Comparison of ENCODE assay signal across 13 cellular contexts in genomic region chr12:110108309-110109036, GRCh38. TPM values are rescaled to one million over a fixed set of nuclear protein-coding genes. Genes with fewer than 3 reads are reported as not detected.
DNase-seq lines count a peak whose midpoint lies in the region; ATAC-seq, FAIRE-seq and TF ChIP-seq lines count a peak whose summit lies in the region.
"Had no signal": no experiment of that assay in that cellular context is flagged by ENCODE, and none has a peak within 500 bp of the region (broad histone marks: within the 10 kb centered on the region; RNA-seq: fewer than 3 reads in every experiment).

No MANE protein-coding gene starts in this region.

- H3K36me3 ChIP-seq in Peyer's patch, result no peaks in the 10 kb centered on the region
- no peaks in the 10 kb centered on the region for H3K36me3 ChIP-seq in H1 (ENCODE audit: control insufficient read depth in 2 of 4, insufficient read depth in 4 of 4, low read length in 3 of 4)
- no peaks in the 10 kb centered on the region for H3K36me3 ChIP-seq in muscle layer of colon (ENCODE audit: insufficient read depth, low read length)
- H3K36me3 ChIP-seq in stomach smooth muscle (ENCODE audit: control insufficient read depth in 2 of 2, insufficient read depth in 2 of 2, low read length in 2 of 2), result no peaks in the 10 kb centered on the region
- no peaks in the 10 kb centered on the region for H3K36me3 ChIP-seq in A673 (ENCODE audit: insufficient read depth, low read length, poor library complexity, severe bottlenecking)
- H3K36me3 ChIP-seq: BLaER1 treated with 17β-estradiol and CSF1 and Interleukin-3, amounts not matched to agents 10 nM and 100 nM had no signal

- no peak overlapping the region for H2BK15ac ChIP-seq in H1 (ENCODE audit: low read length)

- no peak for TF ChIP-seq CTCF in Peyer's patch (IDR thresholded peaks at IDR 0.05)
- TF ChIP-seq CTCF in H1 (IDR thresholded peaks at IDR 0.05; ENCODE audit: control extremely low read depth in 1 of 3, insufficient read depth in 1 of 3, low read depth in 1 of 3, low read length in 3 of 3), result no peak
- TF ChIP-seq CTCF in A673 (conservative IDR thresholded peaks at IDR 0.05; ENCODE audit: low read depth, low read length), result no peak

- no peaks in the 10 kb centered on the region for H3K79me1 ChIP-seq in H1 (ENCODE audit: low read depth, low read length)

- H2BK20ac ChIP-seq in H1 (ENCODE audit: low read length), result no peak overlapping the region

- no peak overlapping the region for H3K4ac ChIP-seq in H1 (replicated peaks; ENCODE audit: insufficient read length, low read depth, low read length)

- H4K5ac ChIP-seq in H1 (ENCODE audit: insufficient read length, low read depth, low read length), result no peak overlapping the region

- no peak for FAIRE-seq in H1 (lab: Jason Lieb, UNC)

- H4K20me1 ChIP-seq in H1 (replicated peaks in 1 of 2; ENCODE audit: control insufficient read depth in 1 of 2, insufficient read depth in 2 of 2, low read length in 2 of 2), result no peaks in the 10 kb centered on the region
- H4K20me1 ChIP-seq: BLaER1 treated with 17β-estradiol and CSF1 and Interleukin-3, amounts not matched to agents 10 nM and 100 nM had no signal

- no peaks in the 10 kb centered on the region for H3K27me3 ChIP-seq in Peyer's patch
- no peaks in the 10 kb centered on the region for H3K27me3 ChIP-seq in H1 (replicated peaks in 1 of 4; ENCODE audit: control insufficient read depth in 3 of 4, extremely low read depth in 1 of 4, insufficient read depth in 3 of 4, low read length in 3 of 4)
- no peaks in the 10 kb centered on the region for H3K27me3 ChIP-seq in muscle layer of colon (ENCODE audit: control insufficient read depth in 1 of 2, insufficient read depth in 2 of 2, low read length in 2 of 2)
- H3K27me3 ChIP-seq in stomach smooth muscle (ENCODE audit: control insufficient read depth in 1 of 2, insufficient read depth in 2 of 2, low read length in 2 of 2), result no peaks in the 10 kb centered on the region
- H3K27me3 ChIP-seq in A673 (replicated peaks; ENCODE audit: insufficient read depth, low read depth, low read length, poor library complexity), result no peaks in the 10 kb centered on the region
- H3K27me3 ChIP-seq: BLaER1 treated with 17β-estradiol and CSF1 and Interleukin-3, amounts not matched to agents 10 nM and 100 nM had no signal

- H3K18ac ChIP-seq in H1 (ENCODE audit: extremely low read depth, low read length), result no peak overlapping the region

- no peak for ATAC-seq in GM18502 (IDR thresholded peaks at IDR 0.05; ENCODE audit: poor library complexity, unreplicated experiment)
- ATAC-seq in GM19463 (IDR thresholded peaks at IDR 0.05; ENCODE audit: unreplicated experiment), result no peak

- H3K9me3 ChIP-seq in Peyer's patch, result no peaks in the 10 kb centered on the region
- 0 out of 4 replicates have a peak, but pooled peaks cover 0 to 3% of the 10 kb centered on the region in 2 experiments for H3K9me3 ChIP-seq in H1 (ENCODE audit: insufficient read depth in 2 of 2, low read depth in 1 of 2, low read length in 1 of 2)
- no peaks in the 10 kb centered on the region for H3K9me3 ChIP-seq in muscle layer of colon (ENCODE audit: low read length)
- H3K9me3 ChIP-seq in stomach smooth muscle (ENCODE audit: control insufficient read depth in 2 of 2, low read length in 2 of 2), result no peaks in the 10 kb centered on the region
- H3K9me3 ChIP-seq in A673 (ENCODE audit: low read depth, low read length, poor library complexity, severe bottlenecking), result no peaks in the 10 kb centered on the region

- TF ChIP-seq EP300 in H1 (IDR thresholded peaks at IDR 0.05; ENCODE audit: borderline replicate concordance in 1 of 2, low read depth in 2 of 2, low read length in 2 of 2), result no peak

- H2BK5ac ChIP-seq in H1 (ENCODE audit: low read depth, low read length), result no peak overlapping the region

- DNase-seq in Peyer's patch (peak in 1 of 3 donors; percentile 13), H1 (ENCODE audit: low read depth in 1 of 2, low spot score in 2 of 2) (no peak), A673 (ENCODE audit: low spot score) (no peak), HCEC 1CT (no peak)
- DNase-seq: activated T-cell treated with anti-CD3 and anti-CD28 coated beads, Interleukin-2, amount 50 U/mL, for 48 hours; NCI-H146; stimulated activated CD4-positive, alpha-beta T cell treated with anti-CD3 and anti-CD28 coated beads, Interleukin-15, amount 100 ng/mL, for 24 hours; stimulated activated CD8-positive, alpha-beta memory T cell treated with anti-CD3 and anti-CD28 coated beads, Interleukin-4, amount 100 ng/mL, for 48 hours had no signal

- H3K9ac ChIP-seq in H1 (replicated peaks in 1 of 4; ENCODE audit: extremely low read depth in 1 of 4, low read depth in 3 of 4, low read length in 3 of 4) (no peak overlapping the region), muscle layer of colon (ENCODE audit: low read length) (no peak overlapping the region), stomach smooth muscle (ENCODE audit: low read length in 2 of 2) (no peak overlapping the region)

- H2AK5ac ChIP-seq in H1 (ENCODE audit: low read depth, low read length), result no peak overlapping the region

- H3K4me3 ChIP-seq in Peyer's patch, result no peak overlapping the region
- no peak overlapping the region for H3K4me3 ChIP-seq in H1 (ENCODE audit: extremely low read depth in 1 of 4, insufficient read depth in 2 of 4, low read depth in 3 of 4, low read length in 4 of 4)
- H3K4me3 ChIP-seq in muscle layer of colon (ENCODE audit: low read depth in 1 of 2, low read length in 2 of 2), result peak overlapping the region in 1 of 2 donors; percentile 13
- peak overlapping the region; percentile 17 to 60 for H3K4me3 ChIP-seq in stomach smooth muscle (ENCODE audit: low read length in 2 of 2)
- H3K4me3 ChIP-seq in A673 (ENCODE audit: low read depth, low read length, poor library complexity, severe bottlenecking), result no peak overlapping the region
- H3K4me3 ChIP-seq: BLaER1 treated with 17β-estradiol and CSF1 and Interleukin-3, amounts not matched to agents 10 nM and 100 nM had no signal

- POLR2A ChIA-PET in H1 (lab: Charles Lee; ENCODE audit: partially characterized antibody) (interaction anchor here (0.8 kb wide), 1 partner anchor 10 kb away, joined by 3 read pairs; no protein-coding TSS in a partner anchor), A673 (lab: Charles Lee; ENCODE audit: low non-redundant PET) (no interaction called here)

- H3K27ac ChIP-seq in Peyer's patch, result peak overlapping the region; percentile 47 to 88 (median 60)
- H3K27ac ChIP-seq in H1 (ENCODE audit: low read depth, low read length), result no peak overlapping the region
- H3K27ac ChIP-seq in muscle layer of colon (ENCODE audit: low read depth, low read length), result peak overlapping the region; percentile 78
- H3K27ac ChIP-seq in stomach smooth muscle (ENCODE audit: low read length), result peak overlapping the region; percentile 82
- H3K27ac ChIP-seq in A673 (ENCODE audit: low read depth, low read length, poor library complexity, severe bottlenecking), result no peak overlapping the region
- H3K27ac ChIP-seq: BLaER1 treated with 17β-estradiol and CSF1 and Interleukin-3, amounts not matched to agents 10 nM and 100 nM had no signal

- intact Hi-C loops in A673 (cut with micrococcal nuclease; ENCODE audit: unreplicated experiment), result no loop called here

- no peak overlapping the region for H2BK12ac ChIP-seq in H1 (ENCODE audit: low read depth, low read length)

- peak overlapping the region; percentile 98; the same call in 1 of the 2 replicates for H2AFZ ChIP-seq in H1 (ENCODE audit: low read length)

- H3K4me1 ChIP-seq in Peyer's patch, result peaks cover 0 to 14% (median 0%) of the 10 kb centered on the region in 4 donors
- H3K4me1 ChIP-seq in H1 (replicated peaks in 1 of 4; ENCODE audit: control insufficient read depth in 3 of 4, insufficient read depth in 4 of 4, low read length in 3 of 4), result peaks cover 0 to 4% (median under 1%) of the 10 kb centered on the region in 4 experiments; a peak in 2 of 7 replicates
- peaks cover 29% of the 10 kb centered on the region for H3K4me1 ChIP-seq in muscle layer of colon (ENCODE audit: insufficient read depth, low read length)
- H3K4me1 ChIP-seq in stomach smooth muscle (ENCODE audit: control insufficient read depth, insufficient read depth, low read length), result peaks cover 35% of the 10 kb centered on the region
- H3K4me1 ChIP-seq in A673 (ENCODE audit: insufficient read depth, low read length, poor library complexity, severe bottlenecking), result peaks cover 8% of the 10 kb centered on the region

- CTCF ChIA-PET in H1 (lab: Charles Lee; ENCODE audit: partially characterized antibody) (no interaction called here), A673 (lab: Charles Lee) (no interaction called here)

- no peaks in the 10 kb centered on the region for H3K23me2 ChIP-seq in H1 (ENCODE audit: low read depth, low read length)

- no peak overlapping the region for H3K4me2 ChIP-seq in H1 (ENCODE audit: insufficient read depth in 1 of 2, low read depth in 2 of 2, low read length in 2 of 2)
- H3K4me2 ChIP-seq: BLaER1 treated with 17β-estradiol and CSF1 and Interleukin-3, amounts not matched to agents 10 nM and 100 nM had no signal

- no peak overlapping the region for H4K8ac ChIP-seq in H1 (ENCODE audit: extremely low read depth, insufficient read depth, low read length)

- no peak overlapping the region for H3K23ac ChIP-seq in H1 (ENCODE audit: insufficient read length)

- no peak overlapping the region for H3K56ac ChIP-seq in H1 (replicated peaks; ENCODE audit: insufficient read length, low read depth, low read length)

- BruUV-seq in A673 (replicated peaks; lab: Mats Ljungman, UMichigan), result no TSS peak

- 94% methylated on average over 8 of the region's 8 CpGs; no CpG with 5 or more reads in 1 of the 2 experiments for WGBS in H1 (ENCODE audit: extremely low coverage in 1 of 2, insufficient coverage in 1 of 2, insufficient read length in 1 of 2, insufficient replicate concordance in 2 of 2, low coverage in 1 of 2, low lambda C conversion rate in 2 of 2, missing lambda C conversion rate in 1 of 2), 2 experiments

- no peak overlapping the region for H2BK120ac ChIP-seq in H1 (replicated peaks; ENCODE audit: low read depth, low read length)

- no peak for TF ChIP-seq RAD21 in H1 (IDR thresholded peaks at IDR 0.05 in 1 of 2, conservative IDR thresholded peaks at IDR 0.05 in 1 of 2; ENCODE audit: low read depth in 2 of 2, low read length in 2 of 2)

- H3K79me2 ChIP-seq in H1 (ENCODE audit: control insufficient read depth in 1 of 2, insufficient read depth in 2 of 2, low read length in 2 of 2), result no peaks in the 10 kb centered on the region

- H4K91ac ChIP-seq in H1 (replicated peaks; ENCODE audit: insufficient read length, low read length), result no peak overlapping the region

- no peak overlapping the region for H3K14ac ChIP-seq in H1 (ENCODE audit: insufficient read length)

- TF ChIP-seq POLR2A in Peyer's patch (IDR thresholded peaks at IDR 0.05) (no peak), H1 (IDR thresholded peaks at IDR 0.05; ENCODE audit: control extremely low read depth in 1 of 2, low read depth in 2 of 2, low read length in 2 of 2) (no peak)

RNA-seq across cellular contexts. Expression of gene IFT81, which starts 15.7 kb away (rescaled TPM):
- 10 to 100 TPM in 1 of 4 donors, 1 to 10 TPM in 3; 2.5 to 20.6 (median 7.5) TPM for total RNA-seq in Peyer's patch
- 14.4 and 14.5 TPM in 2 replicates for total RNA-seq in H1 (2021; fragmentation: NEBNext Ultra II Directional; extraction: Animal tissue kit (Norgen Biotek cat#: 25700))
- 2.8 and 4.1 TPM in 2 replicates for polyA plus RNA-seq in H1 (2011; rRNA removed)
- polyA plus RNA-seq in H1 (2011; cell fraction: cytosol; rRNA removed), result 11.0 TPM
- 4.3 TPM for polyA plus RNA-seq in H1 (2011; cell fraction: nucleus; rRNA removed)
- 7.9 to 15.8 TPM (median 9.1 TPM) in 4 replicates for polyA plus RNA-seq in H1 (2012, experiment 1 of 2)
- 1.2 TPM for polyA plus RNA-seq in H1 (2012, experiment 2 of 2)
- 11.6 TPM for polyA plus RNA-seq in H1 (2013, experiment 1 of 2)
- polyA plus RNA-seq in H1 (2013, experiment 2 of 2), result 12.1 TPM
- polyA minus RNA-seq in H1 (2011; rRNA and poly(A)+ RNA removed), result 3.3 and 5.9 TPM in 2 replicates
- polyA minus RNA-seq in H1 (2011; cell fraction: cytosol; rRNA and poly(A)+ RNA removed), result 5.9 TPM
- polyA minus RNA-seq in H1 (2011; cell fraction: nucleus; rRNA and poly(A)+ RNA removed), result 10.3 TPM
- 32.9 and 37.3 TPM in 2 replicates for total RNA-seq in A673 (2021)

Comparison
In these comparisons a context has a peak if more than half of its experiments do, and no peak if none do; other contexts are left out.
1. H3K27ac ChIP-seq: peak in Peyer's patch (4 of 4), muscle layer of colon (single experiment) and stomach smooth muscle (single experiment); none in H1 (single experiment) and A673 (single experiment).
2. H3K4me3 ChIP-seq: peak in stomach smooth muscle (2 of 2); none in Peyer's patch (0 of 4), H1 (0 of 4) and A673 (single experiment).